ENCODE assay signal across 9 cellular contexts in genomic region chr3:88189361-88189810, GRCh38. TPM values are rescaled to one million over a fixed set of nuclear protein-coding genes. Genes with fewer than 3 reads are reported as not detected.
DNase-seq lines count a peak whose midpoint lies in the region; ATAC-seq and TF ChIP-seq lines count a peak whose summit lies in the region.
"Had no signal": no experiment of that assay in that cellular context is flagged by ENCODE, and none has a peak within 500 bp of the region (broad histone marks: within the 10 kb centered on the region; RNA-seq: fewer than 3 reads in every experiment).

No MANE protein-coding gene starts in this region.

- in situ Hi-C loops in GM13977 (cut with MboI; ENCODE audit: low pct_unique_long_range_greater_than_20kb, low sequenced_read_pairs, unreplicated experiment), result no loop called here

- TF ChIP-seq CTCF in GM13977 (IDR thresholded peaks at IDR 0.05; ENCODE audit: extremely low read depth, insufficient read depth, missing control alignments) (no peak), foreskin fibroblast (IDR thresholded peaks at IDR 0.05; ENCODE audit: low read depth, low read length) (no peak), upper lobe of left lung (IDR thresholded peaks at IDR 0.05) (no peak)

- H3K36me3 ChIP-seq in upper lobe of left lung, result no peaks in the 10 kb centered on the region

- TF ChIP-seq EP300 in upper lobe of left lung (IDR thresholded peaks at IDR 0.05), result no peak

- TF ChIP-seq POLR2A in upper lobe of left lung (IDR thresholded peaks at IDR 0.05), result no peak

- no peaks in the 10 kb centered on the region for H3K9me3 ChIP-seq in upper lobe of left lung

- peak; percentile 69 for ATAC-seq in GM19455 (IDR thresholded peaks at IDR 0.05; ENCODE audit: unreplicated experiment)
- peak; percentile 65 for ATAC-seq in HG03139 (IDR thresholded peaks at IDR 0.05; ENCODE audit: unreplicated experiment)
- no peak for ATAC-seq in upper lobe of left lung (ENCODE audit: low FRiP score in 2 of 2)

- no peaks in the 10 kb centered on the region for H3K4me1 ChIP-seq in upper lobe of left lung

- WGBS in upper lobe of left lung, 2 donors, result 89 to 91% methylated on average over 11 of the region's 11 CpGs

- H3K27me3 ChIP-seq in upper lobe of left lung, result no peaks in the 10 kb centered on the region

- H3K27ac ChIP-seq in upper lobe of left lung, result no peak overlapping the region
- H3K27ac ChIP-seq: SK-N-MC had no signal

- DNase-seq in GM13977 (ENCODE audit: low spot score) (peak; percentile 19), UCSD-AML1 (lab: John Stamatoyannopoulos, UW; ENCODE audit: unreplicated experiment) (peak; percentile 4), foreskin fibroblast (no peak), nucleus accumbens (lab: John Stamatoyannopoulos, UW) (no peak), upper lobe of left lung (no peak), foreskin melanocyte (no peak)

- no peak overlapping the region for H3K4me3 ChIP-seq in foreskin fibroblast (ENCODE audit: low read depth in 1 of 2, low read length in 2 of 2)
- H3K4me3 ChIP-seq in upper lobe of left lung, result no peak overlapping the region
- H3K4me3 ChIP-seq: SK-N-MC had no signal

RNA-seq across cellular contexts. Expression of gene C3orf38, which starts 39.6 kb away (rescaled TPM):
- total RNA-seq in upper lobe of left lung, result 10 to 100 TPM; 10.1 to 28.9 (median 20.4) TPM

Comparison
In these comparisons a context has a peak if more than half of its experiments do, and no peak if none do; other contexts are left out.
1. DNase-seq: peak in GM13977 (single experiment) and UCSD-AML1 (single experiment); none in foreskin fibroblast (0 of 2), nucleus accumbens (0 of 56), upper lobe of left lung (0 of 2) and foreskin melanocyte (single experiment).
2. ATAC-seq: peak in GM19455 (single experiment) and HG03139 (single experiment); none in upper lobe of left lung (0 of 2).